Comparison of ENCODE assay signal across 9 cellular contexts in the genomic region with DNA sequence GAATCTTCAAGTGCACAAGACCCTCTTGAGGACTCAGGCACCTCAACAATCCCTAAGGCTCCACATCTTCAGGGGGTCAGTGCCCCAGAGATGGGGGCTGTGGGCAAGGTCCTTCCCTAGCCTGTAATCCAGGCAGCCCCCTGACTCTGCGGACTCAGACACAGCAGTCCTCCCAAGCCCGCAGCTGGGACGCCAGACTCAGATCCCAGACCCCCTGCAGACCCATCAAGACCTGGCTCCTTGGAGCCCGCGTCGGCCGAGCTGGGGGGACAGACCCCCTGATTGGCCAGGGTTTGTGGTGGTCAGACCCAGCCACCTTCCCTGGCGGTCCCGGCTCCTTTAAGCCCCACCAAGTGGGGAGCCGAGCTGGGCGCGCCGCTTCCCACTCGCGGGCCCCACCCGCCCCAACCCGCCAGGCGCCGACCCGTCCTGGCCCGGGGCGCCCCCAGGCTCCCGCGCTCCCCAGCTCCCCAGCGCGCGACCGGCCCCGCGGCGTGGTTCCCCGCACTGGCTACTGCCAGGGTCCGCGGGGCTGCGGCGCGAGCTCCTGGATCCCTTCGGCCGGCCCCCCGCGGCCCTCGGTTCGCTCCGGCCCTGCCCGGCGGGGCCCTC. TPM values are rescaled to one million over a fixed set of nuclear protein-coding genes. Genes with fewer than 3 reads are reported as not detected.
DNase-seq lines count a peak whose midpoint lies in the region; ATAC-seq, FAIRE-seq and TF ChIP-seq lines count a peak whose summit lies in the region.
"Had no signal": no experiment of that assay in that cellular context is flagged by ENCODE, and none has a peak within 500 bp of the region (broad histone marks: within the 10 kb centered on the region; RNA-seq: fewer than 3 reads in every experiment).

No MANE protein-coding gene starts in this region.

- no peak for TF ChIP-seq CTCF in K562 (IDR thresholded peaks at IDR 0.05 in 2 of 3, conservative IDR thresholded peaks at IDR 0.05 in 1 of 3; ENCODE audit: insufficient read depth in 2 of 3, low read depth in 1 of 3, low read length in 3 of 3)
- TF ChIP-seq CTCF in keratinocyte (optimal IDR thresholded peaks at IDR 0.05 in 1 of 3, IDR thresholded peaks at IDR 0.05 in 1 of 3, conservative IDR thresholded peaks at IDR 0.05 in 1 of 3; ENCODE audit: extremely low read depth in 1 of 3, insufficient read depth in 2 of 3, low read length in 3 of 3), result no peak

- dilution Hi-C loops in keratinocyte (cut with MboI; ENCODE audit: extremely low pct_ligation_motif_present, low sequenced_read_pairs), result no loop called here

- FAIRE-seq in K562 (lab: Jason Lieb, UNC), result no peak
- no peak for FAIRE-seq in keratinocyte (lab: Jason Lieb, UNC)

- H3K4me2 ChIP-seq in K562 (ENCODE audit: insufficient read depth, low read length), result peak overlapping the region; percentile 67
- peak overlapping the region; percentile 87 for H3K4me2 ChIP-seq in keratinocyte (ENCODE audit: control insufficient read depth, extremely low read depth, insufficient read depth, low read depth, low read length)

- H3K27me3 ChIP-seq in K562 (ENCODE audit: control insufficient read depth in 2 of 2, insufficient read depth in 2 of 2, low read length in 2 of 2) (no peaks in the 10 kb centered on the region), keratinocyte (ENCODE audit: control insufficient read depth, extremely low read depth, insufficient read depth, low read length) (peaks cover 38% of the 10 kb centered on the region)

- whole genome bisulfite sequencing in K562 (ENCODE audit: insufficient coverage, low coverage, missing lambda C conversion rate), result 0% methylated on average over 15 of the region's 46 CpGs

- H3K4me1 ChIP-seq in K562 (replicated peaks in 1 of 2; ENCODE audit: control insufficient read depth in 2 of 2, insufficient read depth in 2 of 2, low read length in 2 of 2) (peaks cover 34 to 87% of the 10 kb centered on the region in 2 experiments), keratinocyte (ENCODE audit: control insufficient read depth, extremely low read depth, insufficient read depth, low read length) (peaks cover 29% of the 10 kb centered on the region)

- no peaks in the 10 kb centered on the region for H3K9me3 Mint-ChIP-seq in stimulated activated naive CD8-positive, alpha-beta T cell treated with anti-CD3 and anti-CD28 coated beads, Interleukin-15, amount 100 ng/mL, for 72 hours

- H3K4me3 ChIP-seq in K562 (peak overlapping the region; percentile 54), keratinocyte (ENCODE audit: control insufficient read depth in 2 of 3, extremely low read depth in 1 of 3, insufficient read depth in 2 of 3, low read depth in 1 of 3, low read length in 3 of 3) (peak overlapping the region; percentile 65 to 79 (median 78))

- H3K79me2 ChIP-seq in K562 (ENCODE audit: control insufficient read depth, insufficient read depth, low read length) (peaks cover 32% of the 10 kb centered on the region), keratinocyte (ENCODE audit: control insufficient read depth, insufficient read depth, low read length) (peaks cover 14% of the 10 kb centered on the region)

- no peak overlapping the region for H3K27ac Mint-ChIP-seq in stimulated activated naive CD8-positive, alpha-beta T cell treated with anti-CD3 and anti-CD28 coated beads, Interleukin-15, amount 100 ng/mL, for 72 hours
- H3K27ac Mint-ChIP-seq: IgD-negative memory B cell had no signal

- H3K9me1 ChIP-seq in K562 (ENCODE audit: control insufficient read depth, insufficient read depth, low read length) (peaks cover 3% of the 10 kb centered on the region), keratinocyte (ENCODE audit: control insufficient read depth, extremely low read depth, insufficient read depth, low read length) (no peaks in the 10 kb centered on the region)

- H3K27ac ChIP-seq in K562 (ENCODE audit: extremely low read depth, low read depth, low read length) (peak overlapping the region; percentile 48; the same call in 2 of the 3 replicates), keratinocyte (ENCODE audit: control insufficient read depth, insufficient read depth, low read length) (no peak overlapping the region)

- intact Hi-C loops in K562 (cut with micrococcal nuclease), result loop anchor here (10.0 kb wide), 1 partner anchor 50 kb away; no protein-coding TSS in a partner anchor

- peaks cover 20% of the 10 kb centered on the region for H4K20me1 ChIP-seq in K562 (replicated peaks; ENCODE audit: control insufficient read depth, insufficient read depth, low read length)
- H4K20me1 ChIP-seq in keratinocyte (ENCODE audit: control insufficient read depth, extremely low read depth, insufficient read depth, low read length), result peaks cover 13% of the 10 kb centered on the region

- TF ChIP-seq POLR2A in K562 (conservative IDR thresholded peaks at IDR 0.05), result no peak

- ATAC-seq in K562, result peak; percentile 4
- peak; percentile 41 for ATAC-seq in stimulated activated naive CD8-positive, alpha-beta T cell treated with anti-CD3 and anti-CD28 coated beads, Interleukin-15, amount 100 ng/mL, for 72 hours
- no peak for ATAC-seq in HG03045 (IDR thresholded peaks at IDR 0.05; ENCODE audit: unreplicated experiment)
- no peak for ATAC-seq in GM19397 (IDR thresholded peaks at IDR 0.05; ENCODE audit: unreplicated experiment)

- DNase-seq in HuH-7.5 (ENCODE audit: low spot score), result peak; percentile 6
- peak in 2 of 4 experiments; percentile 71 to 73 for DNase-seq in K562 (ENCODE audit: extremely low read depth in 1 of 4, low spot score in 3 of 4)
- DNase-seq in keratinocyte (ENCODE audit: low read depth, low spot score), result no peak
- peak in 1 of 2 donors; percentile 17 for DNase-seq in stimulated activated naive CD8-positive, alpha-beta T cell treated with anti-CD3 and anti-CD28 coated beads, Interleukin-15, amount 100 ng/mL, for 72 hours
- no peak for DNase-seq in SIG-M5 treated with dmso at 0.1 percent for 504 hours (lab: John Stamatoyannopoulos, UW; ENCODE audit: unreplicated experiment)
- DNase-seq in cerebellar cortex (ENCODE audit: low spot score), result no peak

- H3K9me3 ChIP-seq in K562 (replicated peaks; ENCODE audit: control insufficient read depth, insufficient read depth, low read depth, low read length) (no peaks in the 10 kb centered on the region), keratinocyte (ENCODE audit: control insufficient read depth, low read depth, low read length) (no peaks in the 10 kb centered on the region)

- H3K4me3 Mint-ChIP-seq in stimulated activated naive CD8-positive, alpha-beta T cell treated with anti-CD3 and anti-CD28 coated beads, Interleukin-15, amount 100 ng/mL, for 72 hours, result peak overlapping the region; percentile 62 to 77

- H3K36me3 ChIP-seq in K562 (ENCODE audit: control insufficient read depth, insufficient read depth, low read length) (no peaks in the 10 kb centered on the region), keratinocyte (ENCODE audit: control insufficient read depth in 2 of 2, extremely low read depth in 1 of 2, insufficient read depth in 2 of 2, low read length in 2 of 2) (no peaks in the 10 kb centered on the region)

- peaks cover 28% of the 10 kb centered on the region for H3K27me3 Mint-ChIP-seq in stimulated activated naive CD8-positive, alpha-beta T cell treated with anti-CD3 and anti-CD28 coated beads, Interleukin-15, amount 100 ng/mL, for 72 hours

- H3K4me1 Mint-ChIP-seq in stimulated activated naive CD8-positive, alpha-beta T cell treated with anti-CD3 and anti-CD28 coated beads, Interleukin-15, amount 100 ng/mL, for 72 hours, result peaks cover 64% of the 10 kb centered on the region

- in situ Hi-C loops in K562 (cut with MboI), result no loop called here

- TF ChIP-seq RAD21 in K562 (CRISPR knock-in tag; conservative IDR thresholded peaks at IDR 0.05 in 1 of 2, IDR thresholded peaks at IDR 0.05 in 1 of 2), result no peak

- H2AFZ ChIP-seq in K562 (ENCODE audit: low read depth, low read length), result no peak overlapping the region
- H2AFZ ChIP-seq in keratinocyte (ENCODE audit: control insufficient read depth, low read length), result peak overlapping the region; percentile 19

- H3K9ac ChIP-seq in K562 (ENCODE audit: insufficient read depth in 1 of 2, low read depth in 2 of 2, low read length in 2 of 2), result peak overlapping the region; percentile 57 to 96
- peak overlapping the region; percentile 72 for H3K9ac ChIP-seq in keratinocyte (ENCODE audit: control insufficient read depth, extremely low read depth, insufficient read depth, low read length)

- CTCF ChIA-PET in K562 (lab: Yijun Ruan, JAX; ENCODE audit: low intra/inter-chr PET ratio), result no interaction called here

- no peak for TF ChIP-seq EP300 in K562 (IDR thresholded peaks at IDR 0.05; ENCODE audit: low read length)

- POLR2A ChIA-PET in K562 (lab: Yijun Ruan, JAX), result interaction anchor here (0.8 kb wide), 2 partner anchors 8 to 16 kb away, joined by 3 to 4 read pairs; no protein-coding TSS in a partner anchor

- BruUV-seq in K562 (replicated peaks; lab: Mats Ljungman, UMichigan), result no TSS peak

RNA-seq across cellular contexts. Expression of gene OSBPL5, which starts 0.5 kb away (rescaled TPM):
- 40.9 and 87.7 TPM in 2 replicates for total RNA-seq in K562 (2011; cell fraction: chromatin; rRNA removed; ENCODE audit: low replicate concordance)
- total RNA-seq in K562 (2011; cell fraction: nucleolus; rRNA removed), result 31.7 and 40.8 TPM in 2 replicates
- 28.2 and 35.2 TPM in 2 replicates for total RNA-seq in K562 (2011; cell fraction: nucleoplasm; rRNA removed)
- total RNA-seq in K562 (2014; rRNA removed) (6.6 and 8.0 TPM in 2 replicates), K562 (2014; rRNA removed; fragmentation: Illumina TruSeq; extraction: Trizol) (1.4 and 2.4 TPM in 2 replicates), K562 (2015; rRNA removed; fragmentation: Illumina TruSeq; extraction: Trizol) (6.4 and 6.5 TPM in 2 replicates), K562 (2021) (14.3 and 14.8 TPM in 2 replicates)
- polyA plus RNA-seq in K562 (2011; rRNA removed) (3.2 and 7.5 TPM in 2 replicates), K562 (2014; fragmentation: Illumina TruSeq; extraction: Trizol) (3.1 and 4.6 TPM in 2 replicates), K562 (2014; fragmentation: Nextera tagmentation; extraction: Ambion mirVana) (under 1 TPM; 0.06 to 0.10 TPM), K562 (2014; rRNA removed) (6.6 and 11.9 TPM in 2 replicates), keratinocyte (3.0 to 4.7 TPM (median 4.4 TPM) in 3 replicates)
- 3.8 and 6.2 TPM in 2 replicates for polyA plus RNA-seq in K562 (2011; cell fraction: cytosol; rRNA removed)
- polyA plus RNA-seq in K562 (2011; cell fraction: nucleus; rRNA removed), result 22.7 and 40.1 TPM in 2 replicates
- polyA plus RNA-seq in K562 (2012), result 7.8 and 10.2 TPM in 2 replicates
- 1.6 and 1.9 TPM in 2 replicates for polyA minus RNA-seq in K562 (2011; rRNA and poly(A)+ RNA removed)
- 5.9 and 6.9 TPM in 2 replicates for polyA minus RNA-seq in K562 (2011; cell fraction: cytosol; rRNA and poly(A)+ RNA removed)
- polyA minus RNA-seq in K562 (2011; cell fraction: nucleus; rRNA and poly(A)+ RNA removed), result 13.1 and 15.5 TPM in 2 replicates
- 4.9 TPM for polyA plus RNA-seq in keratinocyte (2011; ENCODE audit: low read depth)
- 1.6 and 3.6 TPM in 2 replicates for polyA plus RNA-seq in keratinocyte (2011; cell fraction: cytosol; rRNA removed)
- polyA plus RNA-seq in keratinocyte (2011; cell fraction: nucleus; rRNA removed), result 10.1 and 15.1 TPM in 2 replicates
- 2.5 and 8.5 TPM in 2 replicates for polyA plus RNA-seq in keratinocyte (2012; ENCODE audit: low replicate concordance)
- 7.4 to 11.6 TPM (median 8.4 TPM) in 3 replicates for polyA minus RNA-seq in keratinocyte
- 8.8 TPM for polyA minus RNA-seq in keratinocyte (2011; cell fraction: cytosol; rRNA and poly(A)+ RNA removed)
- 9.3 and 12.6 TPM in 2 replicates for polyA minus RNA-seq in keratinocyte (2011; cell fraction: nucleus; rRNA and poly(A)+ RNA removed)

RNA-seq across cellular contexts. Expression of gene MRGPRG, which starts 54.0 kb away (rescaled TPM):
- total RNA-seq in K562 (2011; cell fraction: chromatin; rRNA removed; ENCODE audit: low replicate concordance), result not detected in 2 replicates
- not detected in 2 replicates for total RNA-seq in K562 (2011; cell fraction: nucleolus; rRNA removed)
- not detected in 2 replicates for total RNA-seq in K562 (2011; cell fraction: nucleoplasm; rRNA removed)
- total RNA-seq in K562 (2014; rRNA removed) (not detected in 2 replicates), K562 (2014; rRNA removed; fragmentation: Illumina TruSeq; extraction: Trizol) (not detected in 2 replicates), K562 (2015; rRNA removed; fragmentation: Illumina TruSeq; extraction: Trizol) (not detected in 2 replicates), K562 (2021) (not detected in 2 replicates)
- polyA plus RNA-seq in K562 (2011; rRNA removed) (not detected in 2 replicates), K562 (2014; fragmentation: Illumina TruSeq; extraction: Trizol) (not detected in 2 replicates), K562 (2014; fragmentation: Nextera tagmentation; extraction: Ambion mirVana) (not detected), K562 (2014; rRNA removed) (not detected in 2 replicates), keratinocyte (not detected in 3 replicates)
- not detected in 2 replicates for polyA plus RNA-seq in K562 (2011; cell fraction: cytosol; rRNA removed)
- not detected in 2 replicates for polyA plus RNA-seq in K562 (2011; cell fraction: nucleus; rRNA removed)
- polyA plus RNA-seq in K562 (2012), result not detected in 2 replicates
- not detected in 2 replicates for polyA minus RNA-seq in K562 (2011; rRNA and poly(A)+ RNA removed)
- polyA minus RNA-seq in K562 (2011; cell fraction: cytosol; rRNA and poly(A)+ RNA removed), result not detected in 2 replicates
- not detected in 2 replicates for polyA minus RNA-seq in K562 (2011; cell fraction: nucleus; rRNA and poly(A)+ RNA removed)
- polyA plus RNA-seq in keratinocyte (2011; ENCODE audit: low read depth), result not detected
- polyA plus RNA-seq in keratinocyte (2011; cell fraction: cytosol; rRNA removed), result not detected in 2 replicates
- polyA plus RNA-seq in keratinocyte (2011; cell fraction: nucleus; rRNA removed), result not detected in 2 replicates
- polyA plus RNA-seq in keratinocyte (2012; ENCODE audit: low replicate concordance), result not detected in 2 replicates
- polyA minus RNA-seq in keratinocyte, result not detected in 3 replicates
- polyA minus RNA-seq in keratinocyte (2011; cell fraction: cytosol; rRNA and poly(A)+ RNA removed), result not detected
- not detected in 2 replicates for polyA minus RNA-seq in keratinocyte (2011; cell fraction: nucleus; rRNA and poly(A)+ RNA removed)
- polyA plus RNA-seq: IgD-negative memory B cell had no signal

Comparison
In these comparisons a context has a peak if more than half of its experiments do, and no peak if none do; other contexts are left out.
1. ATAC-seq: peak in K562 (single experiment) and stimulated activated naive CD8-positive, alpha-beta T cell treated with anti-CD3 and anti-CD28 coated beads, Interleukin-15, amount 100 ng/mL, for 72 hours (single experiment); none in HG03045 (single experiment) and GM19397 (single experiment).